In genomic region chr10:13658256-13658655, GRCh38 we compare ENCODE assay signal across 17 cellular contexts.
DNase-seq lines count a peak whose midpoint lies in the region; ATAC-seq and TF ChIP-seq lines count a peak whose summit lies in the region.
"Had no signal": no experiment of that assay in that cellular context is flagged by ENCODE, and none has a peak within 500 bp of the region (broad histone marks: within the 10 kb centered on the region; RNA-seq: fewer than 3 reads in every experiment).

No MANE protein-coding gene starts in this region.

- CTCF ChIA-PET in WTC11 (lab: Charles Lee) = no interaction called here

- ATAC-seq in HG02981 (IDR thresholded peaks at IDR 0.05; ENCODE audit: unreplicated experiment) (no peak), WTC11 (no peak)
- ATAC-seq: A549 had no signal

- H3K9me3 Mint-ChIP-seq in activated T-cell treated with anti-CD3 and anti-CD28 coated beads, Interleukin-2, amount 50 U/mL, for 24 hours = no peaks in the 10 kb centered on the region
- H3K9me3 Mint-ChIP-seq in activated naive CD8-positive, alpha-beta T cell treated with anti-CD3 and anti-CD28 coated beads for 36 hours = no peaks in the 10 kb centered on the region
- H3K9me3 Mint-ChIP-seq in WTC11 = no peaks in the 10 kb centered on the region

- TF ChIP-seq CTCF in WTC11 (IDR thresholded peaks at IDR 0.05) = no peak

- H3K27me3 Mint-ChIP-seq in activated T-cell treated with anti-CD3 and anti-CD28 coated beads, Interleukin-2, amount 50 U/mL, for 24 hours = no peaks in the 10 kb centered on the region
- H3K27me3 Mint-ChIP-seq in activated naive CD8-positive, alpha-beta T cell treated with anti-CD3 and anti-CD28 coated beads for 36 hours = no peaks in the 10 kb centered on the region
- no peaks in the 10 kb centered on the region for H3K27me3 Mint-ChIP-seq in WTC11 (ENCODE audit: low read depth)
- H3K27me3 Mint-ChIP-seq: CD4-positive, CD25-positive, alpha-beta regulatory T cell had no signal

- POLR2A ChIA-PET in WTC11 (lab: Charles Lee) = no interaction called here

- H3K36me3 Mint-ChIP-seq in activated T-cell treated with anti-CD3 and anti-CD28 coated beads, Interleukin-2, amount 50 U/mL, for 24 hours (ENCODE audit: low read depth) = no peaks in the 10 kb centered on the region
- H3K36me3 Mint-ChIP-seq in activated naive CD8-positive, alpha-beta T cell treated with anti-CD3 and anti-CD28 coated beads for 36 hours = no peaks in the 10 kb centered on the region
- peaks cover 5% of the 10 kb centered on the region; the same call in 1 of the 2 replicates for H3K36me3 Mint-ChIP-seq in WTC11

- H3K27ac Mint-ChIP-seq in activated T-cell treated with anti-CD3 and anti-CD28 coated beads, Interleukin-2, amount 50 U/mL, for 24 hours = peak overlapping the region; percentile 38
- H3K27ac Mint-ChIP-seq in activated naive CD8-positive, alpha-beta T cell treated with anti-CD3 and anti-CD28 coated beads for 36 hours = peak overlapping the region; percentile 69
- no peak overlapping the region for H3K27ac Mint-ChIP-seq in WTC11

- H3K4me1 Mint-ChIP-seq in activated T-cell treated with anti-CD3 and anti-CD28 coated beads, Interleukin-2, amount 50 U/mL, for 24 hours (ENCODE audit: low read depth) = peaks cover 21% of the 10 kb centered on the region
- peaks cover 19% of the 10 kb centered on the region for H3K4me1 Mint-ChIP-seq in activated naive CD8-positive, alpha-beta T cell treated with anti-CD3 and anti-CD28 coated beads for 36 hours
- peaks cover 13% of the 10 kb centered on the region for H3K4me1 Mint-ChIP-seq in WTC11

- no peak for DNase-seq in activated T-cell treated with anti-CD3 and anti-CD28 coated beads, Interleukin-2, amount 50 U/mL, for 24 hours
- no peak for DNase-seq in activated T-cell treated with anti-CD3 and anti-CD28 coated beads, Interleukin-2, amount 50 U/mL, for 1 hour
- DNase-seq in GF-D8 (lab: John Stamatoyannopoulos, UW) (peak; percentile 31), medulla oblongata (ENCODE audit: extremely low spot score) (peak; percentile 54), NCI-H2171 treated with DMSO at 0.1 percent for 48 hours (lab: John Stamatoyannopoulos, UW) (no peak), WTC11 (ENCODE audit: low spot score) (no peak)
- peak; percentile 40 for DNase-seq in activated naive CD8-positive, alpha-beta T cell treated with anti-CD3 and anti-CD28 coated beads for 36 hours
- DNase-seq: Calu3, DMS79 treated with DMSO at 0.1 percent for 48 hours, IMR-90, Kasumi-1, NCI-H1105 treated with DMSO at 0.1 percent for 48 hours, NCI-H2029, NCI-H510A treated with DMSO at 0.1 percent for 48 hours had no signal

- H3K4me3 Mint-ChIP-seq in activated T-cell treated with anti-CD3 and anti-CD28 coated beads, Interleukin-2, amount 50 U/mL, for 24 hours = peak overlapping the region; percentile 58
- peak overlapping the region; percentile 71 for H3K4me3 Mint-ChIP-seq in activated naive CD8-positive, alpha-beta T cell treated with anti-CD3 and anti-CD28 coated beads for 36 hours
- H3K4me3 Mint-ChIP-seq in WTC11 = no peak overlapping the region
- H3K4me3 Mint-ChIP-seq: CD4-positive, CD25-positive, alpha-beta regulatory T cell had no signal

TF ChIP-seq in WTC11, 78 proteins besides CTCF, POLR2A, EP300 and RAD21:
- no peak for TF ChIP-seq IRF2 (CRISPR knock-in tag; IDR thresholded peaks at IDR 0.05; ENCODE audit: borderline replicate concordance, low read depth)
- TF ChIP-seq ZNF396 (CRISPR knock-in tag; IDR thresholded peaks at IDR 0.05; ENCODE audit: borderline replicate concordance) = no peak
- TF ChIP-seq, protein P1, sequence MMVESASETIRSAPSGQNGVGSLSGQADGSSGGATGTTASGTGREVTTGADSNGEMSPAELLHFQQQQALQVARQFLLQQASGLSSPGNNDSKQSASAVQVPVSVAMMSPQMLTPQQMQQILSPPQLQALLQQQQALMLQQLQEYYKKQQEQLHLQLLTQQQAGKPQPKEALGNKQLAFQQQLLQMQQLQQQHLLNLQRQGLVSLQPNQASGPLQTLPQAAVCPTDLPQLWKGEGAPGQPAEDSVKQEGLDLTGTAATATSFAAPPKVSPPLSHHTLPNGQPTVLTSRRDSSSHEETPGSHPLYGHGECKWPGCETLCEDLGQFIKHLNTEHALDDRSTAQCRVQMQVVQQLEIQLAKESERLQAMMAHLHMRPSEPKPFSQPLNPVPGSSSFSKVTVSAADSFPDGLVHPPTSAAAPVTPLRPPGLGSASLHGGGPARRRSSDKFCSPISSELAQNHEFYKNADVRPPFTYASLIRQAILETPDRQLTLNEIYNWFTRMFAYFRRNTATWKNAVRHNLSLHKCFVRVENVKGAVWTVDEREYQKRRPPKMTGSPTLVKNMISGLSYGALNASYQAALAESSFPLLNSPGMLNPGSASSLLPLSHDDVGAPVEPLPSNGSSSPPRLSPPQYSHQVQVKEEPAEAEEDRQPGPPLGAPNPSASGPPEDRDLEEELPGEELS (CRISPR knock-in tag; IDR thresholded peaks at IDR 0.05) = no peak

Comparison
In these comparisons a context has a peak if more than half of its experiments do, and no peak if none do; other contexts are left out.
1. DNase-seq: peak in GF-D8 (single experiment), activated naive CD8-positive, alpha-beta T cell treated with anti-CD3 and anti-CD28 coated beads for 36 hours (single experiment) and medulla oblongata (single experiment); none in activated T-cell treated with anti-CD3 and anti-CD28 coated beads, Interleukin-2, amount 50 U/mL, for 24 hours (single experiment), activated T-cell treated with anti-CD3 and anti-CD28 coated beads, Interleukin-2, amount 50 U/mL, for 1 hour (single experiment), NCI-H2171 treated with DMSO at 0.1 percent for 48 hours (single experiment) and WTC11 (single experiment).